Comparison of ENCODE assay signal across 1 cellular context in genomic region chr10:86521620-86522384, GRCh38.
TF ChIP-seq lines count a peak whose summit lies in the region.

Gene WAPL, minus strand, starts transcription at chr10:86521792. Its CDS starts 3,723 bp downstream, at chr10:86518069.

TF ChIP-seq in GM12878, 131 proteins besides CTCF, POLR2A, EP300 and RAD21 (continued from another document):
- TF ChIP-seq ZBTB33 (IDR thresholded peaks at IDR 0.05) (no peak), TCF12 (IDR thresholded peaks at IDR 0.05; ENCODE audit: low read depth, low read length) (0 out of 2 replicates have a peak, but pooled peaks have one; percentile 24), HCFC1 (IDR thresholded peaks at IDR 0.05; ENCODE audit: low read length) (peak; percentile 94), E4F1 (IDR thresholded peaks at IDR 0.05; ENCODE audit: borderline replicate concordance, partially characterized antibody) (no peak), LARP7 (IDR thresholded peaks at IDR 0.05) (peak; percentile 95), STAT1 (conservative IDR thresholded peaks at IDR 0.05) (peak; percentile 62; the same call in 1 of the 2 replicates), IRF4 (IDR thresholded peaks at IDR 0.05; ENCODE audit: low read depth, low read length) (no peak), ELK1 (IDR thresholded peaks at IDR 0.05; ENCODE audit: low read depth, low read length) (0 out of 2 replicates have a peak, but pooled peaks have one; percentile 7), YY1 (IDR thresholded peaks at IDR 0.05; ENCODE audit: low read depth, low read length) (peak; percentile 98), POLR2AphosphoS2 (IDR thresholded peaks at IDR 0.05; ENCODE audit: low read depth, low read length) (peak; percentile 28; the same call in 1 of the 2 replicates), SUZ12 (IDR thresholded peaks at IDR 0.05; ENCODE audit: unreplicated experiment) (no peak), CREM (IDR thresholded peaks at IDR 0.05; ENCODE audit: low read depth) (peak; percentile 61; the same call in 1 of the 2 replicates), BACH1 (IDR thresholded peaks at IDR 0.05; ENCODE audit: borderline replicate concordance) (peak; percentile 24; the same call in 1 of the 2 replicates), SRF (IDR thresholded peaks at IDR 0.05; ENCODE audit: low read depth in 2 of 2, low read length in 2 of 2) (no peak), IRF3 (IDR thresholded peaks at IDR 0.05) (peak; percentile 77; the same call in 1 of the 2 replicates), SMARCA5 (IDR thresholded peaks at IDR 0.05) (no peak; the same call in none of the 2 replicates), SIX5 (IDR thresholded peaks at IDR 0.05; ENCODE audit: low read depth, low read length, severe bottlenecking) (peak; percentile 92), TBL1XR1 (IDR thresholded peaks at IDR 0.05; ENCODE audit: low read depth, low read length) (no peak), RBBP5 (conservative IDR thresholded peaks at IDR 0.05) (no peak), SP1 (IDR thresholded peaks at IDR 0.05; ENCODE audit: low read depth, low read length) (peak; percentile 88), CHD2 (IDR thresholded peaks at IDR 0.05; ENCODE audit: borderline replicate concordance, low read depth, low read length) (peak; percentile 88), CREB1 (IDR thresholded peaks at IDR 0.05; ENCODE audit: low read depth) (peak; percentile 87), MYB (IDR thresholded peaks at IDR 0.05; ENCODE audit: borderline replicate concordance, low read depth, low read length) (peak; percentile 66; the same call in 1 of the 2 replicates), MYC (IDR thresholded peaks at IDR 0.05; ENCODE audit: insufficient read depth, insufficient read length, insufficient replicate concordance, low read length, severe bottlenecking) (no peak), TCF3 (IDR thresholded peaks at IDR 0.05; ENCODE audit: borderline replicate concordance, insufficient read depth, low read depth, low read length) (no peak), KLF5 (IDR thresholded peaks at IDR 0.05; ENCODE audit: partially characterized antibody) (peak; percentile 87), GATAD2B (conservative IDR thresholded peaks at IDR 0.05; ENCODE audit: low read depth) (peak; percentile 91), CEBPB (IDR thresholded peaks at IDR 0.05; ENCODE audit: borderline replicate concordance in 1 of 2, low read depth in 2 of 2, low read length in 2 of 2) (no peak)
